Comparison of ENCODE assay signal across 24 cellular contexts in genomic region chrX:105972690-105973386, GRCh38.
DNase-seq lines count a peak whose midpoint lies in the region; ATAC-seq, FAIRE-seq and TF ChIP-seq lines count a peak whose summit lies in the region.
"Had no signal": no experiment of that assay in that cellular context is flagged by ENCODE, and none has a peak within 500 bp of the region (broad histone marks: within the 10 kb centered on the region; RNA-seq: fewer than 3 reads in every experiment).

No MANE protein-coding gene starts in this region.

- DNase-seq in glomerular visceral epithelial cell (ENCODE audit: extremely low spot score) (peak; percentile 14), left lobe of liver (ENCODE audit: low spot score) (peak; percentile 41), renal cortical epithelial cell (ENCODE audit: low read depth) (peak; percentile 52), H7 (no peak), NCI-H1105 (lab: John Stamatoyannopoulos, UW) (no peak), urothelium cell line (ENCODE audit: low spot score) (no peak)
- DNase-seq in activated effector memory CD4-positive, alpha-beta T cell treated with Interleukin-2 at 50 U/mL for 16 hours, result no peak
- DNase-seq: AML-193; CD4-positive, alpha-beta T cell; H9; MM.1S; NCI-H1417; NCI-H1694; NCI-H2029 treated with DMSO at 0.1 percent for 48 hours; NCI-H526 treated with DMSO at 0.1 percent for 48 hours; Right ventricle myocardium superior; RPMI8226 had no signal

- peak; percentile 91 for ATAC-seq in left lobe of liver

- TF ChIP-seq CTCF in VCaP (conservative IDR thresholded peaks at IDR 0.05), result no peak

- H3K36me3 ChIP-seq in H7 (replicated peaks; ENCODE audit: control insufficient read depth, insufficient read depth, low read length), result no peaks in the 10 kb centered on the region
- H3K36me3 ChIP-seq: BLaER1 treated with 17β-estradiol and CSF1 and Interleukin-3, amounts not matched to agents 10 nM and 100 nM; SJSA1 had no signal

- H3K27ac ChIP-seq in VCaP, result peak overlapping the region; percentile 45
- H3K27ac ChIP-seq: BLaER1 treated with 17β-estradiol and CSF1 and Interleukin-3, amounts not matched to agents 10 nM and 100 nM; KMS-11; SJSA1 had no signal

- H3K4me3 ChIP-seq in H7 (ENCODE audit: insufficient read depth, low read depth, low read length), result no peak overlapping the region
- H3K4me3 ChIP-seq: BLaER1 treated with 17β-estradiol and CSF1 and Interleukin-3, amounts not matched to agents 10 nM and 100 nM; SJSA1 had no signal

- no peak for FAIRE-seq in urothelium cell line (lab: Jason Lieb, UNC)
- FAIRE-seq: A204.1, D721Med, GM18507 had no signal

- H3K27me3 ChIP-seq in H7 (ENCODE audit: control insufficient read depth, insufficient read depth, low read length), result no peaks in the 10 kb centered on the region; the same call in 1 of the 2 replicates
- H3K27me3 ChIP-seq: SJSA1 had no signal

Comparison
In these comparisons a context has a peak if more than half of its experiments do, and no peak if none do; other contexts are left out.
1. DNase-seq: peak in glomerular visceral epithelial cell (single experiment), left lobe of liver (single experiment) and renal cortical epithelial cell (single experiment); none in H7 (single experiment), activated effector memory CD4-positive, alpha-beta T cell treated with Interleukin-2 at 50 U/mL for 16 hours (single experiment), NCI-H1105 (single experiment) and urothelium cell line (single experiment).